ENCODE assay signal across 25 cellular contexts in the genomic region with DNA sequence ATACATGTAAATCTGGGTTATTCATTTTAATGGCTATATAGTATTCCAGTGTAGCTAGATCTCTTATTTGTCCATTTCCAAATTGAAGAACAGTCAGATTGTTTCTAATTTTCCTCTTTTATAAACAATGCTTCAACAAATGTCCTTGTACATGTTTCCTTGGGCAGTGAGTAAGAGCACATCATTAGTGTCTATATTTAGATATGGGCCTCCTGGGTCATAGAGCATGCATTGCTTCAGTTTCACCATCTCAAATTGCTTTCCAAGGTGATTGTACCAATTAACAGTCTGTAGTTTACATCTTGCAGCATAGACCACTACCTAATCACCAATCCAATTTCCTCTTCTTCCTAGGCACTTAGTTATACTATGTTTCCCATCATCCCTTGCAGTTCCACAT. TPM values are rescaled to one million over a fixed set of nuclear protein-coding genes. Genes with fewer than 3 reads are reported as not detected.
A peak's percentile ranks its signal among the peaks of the same experiment; 100 is the strongest.
DNase-seq lines count a peak whose midpoint lies in the region; FAIRE-seq and TF ChIP-seq lines count a peak whose summit lies in the region.
"Had no signal": no experiment of that assay in that cellular context is flagged by ENCODE, and none has a peak within 500 bp of the region (broad histone marks: within the 10 kb centered on the region; RNA-seq: fewer than 3 reads in every experiment).

No MANE protein-coding gene starts in this region.

- peaks cover 12% of the 10 kb centered on the region for H3K4me1 ChIP-seq in left ventricle myocardium inferior
- no peaks in the 10 kb centered on the region for H3K4me1 ChIP-seq in PC-9 (replicated peaks; ENCODE audit: insufficient read depth)
- H3K4me1 ChIP-seq: BE2C; BLaER1 treated with 17β-estradiol and CSF1 and Interleukin-3, amounts not matched to agents 10 nM and 100 nM had no signal

- peaks cover 20% of the 10 kb centered on the region for H3K4me1 Mint-ChIP-seq in HFFc6 (ENCODE audit: low read depth)

- H3K9me3 Mint-ChIP-seq in HFFc6 = no peaks in the 10 kb centered on the region
- H3K9me3 Mint-ChIP-seq: CD14-positive monocyte had no signal

- H3K27ac ChIP-seq in left ventricle myocardium inferior (replicated peaks) (peak overlapping the region; percentile 27), PC-9 (no peak overlapping the region)
- H3K27ac ChIP-seq: A549; BLaER1 treated with 17β-estradiol and CSF1 and Interleukin-3, amounts not matched to agents 10 nM and 100 nM; GM23248 had no signal

- H3K36me3 ChIP-seq in left ventricle myocardium inferior (no peaks in the 10 kb centered on the region), PC-9 (ENCODE audit: low read depth) (no peaks in the 10 kb centered on the region)
- H3K36me3 ChIP-seq: BE2C had no signal

- DNase-seq in left ventricle myocardium inferior = no peak
- no peak for DNase-seq in cardiac septum (ENCODE audit: low spot score)
- DNase-seq in GM19239 (ENCODE audit: insufficient read length, low spot score) = no peak
- no peak for DNase-seq in HFFc6
- DNase-seq in foreskin fibroblast = peak; percentile 20 to 31
- DNase-seq in posterior vena cava (ENCODE audit: low spot score) = no peak
- no peak for DNase-seq in NCI-H2171 (lab: John Stamatoyannopoulos, UW)
- DNase-seq in PC-9 = no peak
- DNase-seq: 8988T; ACHN; AML-193; BE2C; Calu3; CD4-positive, alpha-beta memory T cell; COR-L47; DMS53; DMS79 treated with DMSO at 0.1 percent for 48 hours; GM23248; H7 had no signal

- no peak overlapping the region for H3K4me2 ChIP-seq in PC-9
- H3K4me2 ChIP-seq: A549; BLaER1 treated with 17β-estradiol and CSF1 and Interleukin-3, amounts not matched to agents 10 nM and 100 nM had no signal

- TF ChIP-seq CTCF in left ventricle myocardium inferior (IDR thresholded peaks at IDR 0.05; ENCODE audit: borderline replicate concordance) = no peak
- no peak for TF ChIP-seq CTCF in HFFc6 (IDR thresholded peaks at IDR 0.05)
- TF ChIP-seq CTCF in foreskin fibroblast (IDR thresholded peaks at IDR 0.05; ENCODE audit: low read depth, low read length) = no peak
- no peak for TF ChIP-seq CTCF in PC-9 (conservative IDR thresholded peaks at IDR 0.05)

- H3K27me3 ChIP-seq in left ventricle myocardium inferior (ENCODE audit: low read depth) (no peaks in the 10 kb centered on the region), PC-9 (ENCODE audit: insufficient read depth, low read depth) (no peaks in the 10 kb centered on the region)
- H3K27me3 ChIP-seq: BE2C had no signal

- intact Hi-C loops in left ventricle myocardium inferior (cut with micrococcal nuclease) = no loop called here
- intact Hi-C loops in cardiac septum (cut with DNase I) = no loop called here
- intact Hi-C loops in posterior vena cava (cut with DNase I) = no loop called here
- intact Hi-C loops in PC-9 (cut with micrococcal nuclease; ENCODE audit: unreplicated experiment) = no loop called here

- H3K4me3 Mint-ChIP-seq in HFFc6 = no peak overlapping the region
- H3K4me3 Mint-ChIP-seq: CD14-positive monocyte; CD4-positive, alpha-beta memory T cell had no signal

- H3K9me3 ChIP-seq in left ventricle myocardium inferior (replicated peaks) (no peaks in the 10 kb centered on the region), PC-9 (ENCODE audit: insufficient read depth, low read depth) (no peaks in the 10 kb centered on the region)
- H3K9me3 ChIP-seq: A549, BE2C had no signal

- no TSS peak for BruUV-seq in PC-9 (replicated peaks; lab: Mats Ljungman, UMichigan)

- no peak overlapping the region for H2AFZ ChIP-seq in PC-9
- H2AFZ ChIP-seq: GM23248 had no signal

- H3F3A ChIP-seq in PC-9 (ENCODE audit: insufficient read depth, low read depth) = no peaks in the 10 kb centered on the region

- H3K9me2 ChIP-seq in PC-9 (ENCODE audit: insufficient read depth) = no peaks in the 10 kb centered on the region

- H3K27ac Mint-ChIP-seq in HFFc6 = peak overlapping the region; percentile 11; the same call in 1 of the 2 replicates
- H3K27ac Mint-ChIP-seq: CD14-positive monocyte had no signal

- H3K79me2 ChIP-seq in PC-9 (ENCODE audit: low read depth) = no peaks in the 10 kb centered on the region

- FAIRE-seq in GM19239 (lab: Jason Lieb, UNC) = peak; percentile 28
- FAIRE-seq: G401.6, GM12892, H1 had no signal

- POLR2A ChIA-PET in PC-9 (lab: Charles Lee; ENCODE audit: unreplicated experiment) = no interaction called here

- H3K27me3 Mint-ChIP-seq in HFFc6 (ENCODE audit: insufficient read depth) = no peaks in the 10 kb centered on the region
- H3K27me3 Mint-ChIP-seq: CD4-positive, alpha-beta memory T cell had no signal

- no peaks in the 10 kb centered on the region for H3K36me3 Mint-ChIP-seq in HFFc6 (ENCODE audit: low read depth)

- no peaks in the 10 kb centered on the region for H4K20me1 ChIP-seq in PC-9 (ENCODE audit: insufficient read depth)

- CTCF ChIA-PET in PC-9 (lab: Charles Lee) = no interaction called here

- no peak overlapping the region for H3K4me3 ChIP-seq in left ventricle myocardium inferior
- no peak overlapping the region for H3K4me3 ChIP-seq in foreskin fibroblast (ENCODE audit: low read depth in 1 of 2, low read length in 2 of 2)
- no peak overlapping the region for H3K4me3 ChIP-seq in PC-9
- H3K4me3 ChIP-seq: A549; BLaER1 treated with 17β-estradiol and CSF1 and Interleukin-3, amounts not matched to agents 10 nM and 100 nM; GM23248 had no signal

RNA-seq across cellular contexts. Expression of a gene that starts 13.4 kb away (rescaled TPM):
- total RNA-seq in left ventricle myocardium inferior (41.2 TPM), cardiac septum (22.3 TPM), posterior vena cava (10 to 100 TPM; 13.5 to 14.7 TPM), PC-9 (2021) (34.4 and 41.0 TPM in 2 replicates)
- 10 to 100 TPM; 12.2 to 18.2 (median 16.9) TPM for total RNA-seq in HFFc6 (2021; fragmentation: NEBNext Ultra II Directional; extraction: Animal tissue kit (Norgen Biotek cat#: 25700))

Comparison
In these comparisons a context has a peak if more than half of its experiments do, and no peak if none do; other contexts are left out.
1. DNase-seq: peak in foreskin fibroblast (2 of 2); none in left ventricle myocardium inferior (single experiment), cardiac septum (single experiment), GM19239 (single experiment), HFFc6 (single experiment), posterior vena cava (single experiment), NCI-H2171 (single experiment) and PC-9 (0 of 2).